8 cellular contexts compared by ENCODE assay signal in the genomic region with DNA sequence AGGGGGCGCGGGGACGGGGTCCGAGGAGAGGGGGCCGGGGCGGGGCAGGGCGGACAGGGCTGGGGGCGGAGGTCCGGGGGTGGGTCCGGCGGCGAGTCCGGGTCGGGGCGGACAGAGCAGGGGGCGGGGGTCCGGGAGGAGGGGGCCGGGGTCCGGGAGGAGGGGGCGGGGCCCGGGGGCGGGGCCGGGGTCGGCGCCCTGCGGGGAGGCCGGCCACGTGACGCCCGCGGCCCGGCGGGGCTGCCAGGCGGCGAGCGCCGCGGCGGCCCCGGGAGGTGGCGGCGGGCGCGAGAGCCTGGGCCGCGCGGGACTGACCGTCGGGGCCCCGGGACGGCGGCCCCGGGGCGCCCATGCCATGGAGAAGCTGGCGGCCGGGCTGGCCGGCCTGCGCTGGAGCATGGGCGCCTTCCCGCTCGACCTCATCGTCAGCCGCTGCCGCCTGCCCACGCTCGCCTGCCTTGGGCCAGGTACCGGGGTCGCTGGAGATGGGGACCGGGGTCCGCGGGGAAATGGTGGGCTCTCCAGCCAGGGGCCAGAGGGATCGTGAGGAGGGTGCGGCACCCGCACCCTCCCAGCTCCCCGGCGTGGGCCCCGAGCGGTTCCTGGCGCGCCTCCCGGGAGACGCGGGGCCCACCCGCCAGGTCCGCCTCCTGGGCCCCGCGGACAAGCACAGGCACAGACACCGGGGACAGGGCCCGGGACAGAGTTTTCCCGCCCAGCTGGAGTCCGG. TPM values are rescaled to one million over a fixed set of nuclear protein-coding genes. Genes with fewer than 3 reads are reported as not detected.
A peak's percentile ranks its signal among the peaks of the same experiment; 100 is the strongest.
DNase-seq lines count a peak whose midpoint lies in the region; ATAC-seq and TF ChIP-seq lines count a peak whose summit lies in the region.

A gene (plus strand): TSS at position 223 of the 730 bp plus-strand sequence. CDS start 133 bp downstream, at position 356.

- no peak for TF ChIP-seq EP300 in neural cell (conservative IDR thresholded peaks at IDR 0.05; ENCODE audit: poor library complexity, severe bottlenecking)

- no peak for TF ChIP-seq CTCF in CD8-positive, alpha-beta T cell (IDR thresholded peaks at IDR 0.05)
- TF ChIP-seq CTCF in LNCaP clone FGC (IDR thresholded peaks at IDR 0.05; ENCODE audit: control insufficient read depth, extremely low read depth, insufficient read depth) (no peak), neural cell (IDR thresholded peaks at IDR 0.05; ENCODE audit: poor library complexity, severe bottlenecking) (no peak)

- ATAC-seq in CD8-positive, alpha-beta T cell, result peak; percentile 39
- ATAC-seq in effector memory CD8-positive, alpha-beta T cell (replicated peaks), result peak; percentile 34
- no peak for ATAC-seq in HG03571 (IDR thresholded peaks at IDR 0.05; ENCODE audit: unreplicated experiment)
- no peak for ATAC-seq in HG02981 (IDR thresholded peaks at IDR 0.05; ENCODE audit: unreplicated experiment)
- no peak for ATAC-seq in HG03442 (IDR thresholded peaks at IDR 0.05; ENCODE audit: unreplicated experiment)

- peaks cover 14% of the 10 kb centered on the region for H3K79me2 ChIP-seq in neural cell (replicated peaks; ENCODE audit: insufficient read depth, low read length)

- no peak within 1 kb of the TSS for H3K27ac ChIP-seq in CD8-positive, alpha-beta T cell (ENCODE audit: low read depth, low read length)
- H3K27ac ChIP-seq in neural cell (ENCODE audit: low read length), result no peak within 1 kb of the TSS

- peak within 1 kb of the TSS; percentile 63 for H3K9ac ChIP-seq in neural cell (ENCODE audit: low read length)

- H3K27ac Mint-ChIP-seq in CD8-positive, alpha-beta T cell, result no peak within 1 kb of the TSS
- H3K27ac Mint-ChIP-seq in effector memory CD8-positive, alpha-beta T cell, result no peak within 1 kb of the TSS

- peak within 1 kb of the TSS; percentile 37 for H3K4me3 ChIP-seq in CD8-positive, alpha-beta T cell (ENCODE audit: low read depth, low read length)
- H3K4me3 ChIP-seq in LNCaP clone FGC (ENCODE audit: low read depth, low read length), result peak within 1 kb of the TSS; percentile 57
- peak within 1 kb of the TSS; percentile 73 for H3K4me3 ChIP-seq in neural cell (ENCODE audit: low read length)

- H3K4me1 ChIP-seq in CD8-positive, alpha-beta T cell (ENCODE audit: insufficient read depth, low read length), result peaks cover 5% of the 10 kb centered on the region

- DNase-seq in CD8-positive, alpha-beta T cell, result no peak
- no peak for DNase-seq in LNCaP clone FGC (ENCODE audit: low read depth)
- DNase-seq in effector memory CD8-positive, alpha-beta T cell, result no peak
- DNase-seq in NAMALWA (ENCODE audit: low spot score), result no peak

- H3K36me3 Mint-ChIP-seq in CD8-positive, alpha-beta T cell, result no peaks in the 10 kb centered on the region
- H3K36me3 Mint-ChIP-seq in effector memory CD8-positive, alpha-beta T cell (ENCODE audit: insufficient read depth), result peaks cover 3% of the 10 kb centered on the region

- no peaks in the 10 kb centered on the region for H3K36me3 ChIP-seq in CD8-positive, alpha-beta T cell (ENCODE audit: insufficient read depth, low read length)
- no peaks in the 10 kb centered on the region for H3K36me3 ChIP-seq in neural cell (ENCODE audit: insufficient read depth, low read length)

- CTCF ChIA-PET in CD8-positive, alpha-beta T cell (lab: Charles Lee), result interaction anchor here (1.2 to 2.8 kb wide), 2 partner anchors 10 to 12 kb away, joined by 4 to 10 read pairs; no protein-coding TSS in a partner anchor

- peak within 1 kb of the TSS; percentile 27 for H2AFZ ChIP-seq in neural cell (ENCODE audit: low read depth, low read length)

- H3K4me3 Mint-ChIP-seq in CD8-positive, alpha-beta T cell, result peak within 1 kb of the TSS; percentile 78
- peak within 1 kb of the TSS; percentile 83 to 87 for H3K4me3 Mint-ChIP-seq in effector memory CD8-positive, alpha-beta T cell

- no peaks in the 10 kb centered on the region for H4K20me1 ChIP-seq in neural cell (ENCODE audit: insufficient read depth)

- no peak within 1 kb of the TSS for H3K4me2 ChIP-seq in neural cell (ENCODE audit: low read length)

- H3F3A ChIP-seq in neural cell (ENCODE audit: insufficient read depth, low read length, poor library complexity, severe bottlenecking), result no peaks in the 10 kb centered on the region

- H3K9me2 ChIP-seq in neural cell (ENCODE audit: insufficient read depth, low read length), result no peaks in the 10 kb centered on the region

- peaks cover 11% of the 10 kb centered on the region for H3K4me1 Mint-ChIP-seq in CD8-positive, alpha-beta T cell (ENCODE audit: low read depth)
- H3K4me1 Mint-ChIP-seq in effector memory CD8-positive, alpha-beta T cell (ENCODE audit: low read depth in 2 of 2), result peaks cover 15 to 16% of the 10 kb centered on the region in 2 donors

- peaks cover 6% of the 10 kb centered on the region for H3K27me3 ChIP-seq in CD8-positive, alpha-beta T cell (ENCODE audit: insufficient read depth, low read length)
- H3K27me3 ChIP-seq in neural cell (ENCODE audit: insufficient read depth, low read depth, low read length), result peaks cover 10% of the 10 kb centered on the region

- TF ChIP-seq RAD21 in neural cell (conservative IDR thresholded peaks at IDR 0.05), result no peak

- POLR2A ChIA-PET in CD8-positive, alpha-beta T cell (lab: Charles Lee), result interaction anchor here (1.4 kb wide), 1 partner anchor 12 kb away, joined by 7 read pairs; no protein-coding TSS in a partner anchor

- no peaks in the 10 kb centered on the region for H3K9me3 Mint-ChIP-seq in CD8-positive, alpha-beta T cell
- H3K9me3 Mint-ChIP-seq in effector memory CD8-positive, alpha-beta T cell, result no peaks in the 10 kb centered on the region

- intact Hi-C loops in CD8-positive, alpha-beta T cell (cut with DNase I, micrococcal nuclease), result loop anchor here in 1 of 2 experiments (5.0 kb wide), 1 partner anchor 159 kb away; no protein-coding TSS in a partner anchor

- no peaks in the 10 kb centered on the region for H3K9me3 ChIP-seq in CD8-positive, alpha-beta T cell (ENCODE audit: low read length)
- H3K9me3 ChIP-seq in neural cell (ENCODE audit: low read length), result no peaks in the 10 kb centered on the region

- H3K27me3 Mint-ChIP-seq in CD8-positive, alpha-beta T cell (ENCODE audit: low read depth), result peaks cover 26% of the 10 kb centered on the region
- H3K27me3 Mint-ChIP-seq in effector memory CD8-positive, alpha-beta T cell, result peaks cover 36 to 72% of the 10 kb centered on the region in 2 donors

TF ChIP-seq in neural cell, 6 proteins besides CTCF, POLR2A, EP300 and RAD21:
- TF ChIP-seq EZH2 (IDR thresholded peaks at IDR 0.05; ENCODE audit: borderline replicate concordance, insufficient read depth, low read length, poor library complexity, severe bottlenecking), result no peak
- TF ChIP-seq SMC3 (conservative IDR thresholded peaks at IDR 0.05; ENCODE audit: poor library complexity), result no peak
- TF ChIP-seq TAF1 (IDR thresholded peaks at IDR 0.05; ENCODE audit: low read depth), result no peak
- peak; percentile 29 for TF ChIP-seq MXI1 (conservative IDR thresholded peaks at IDR 0.05; ENCODE audit: poor library complexity, severe bottlenecking)
- no peak for TF ChIP-seq POLR2AphosphoS5 (IDR thresholded peaks at IDR 0.05)
- TF ChIP-seq, protein P1, sequence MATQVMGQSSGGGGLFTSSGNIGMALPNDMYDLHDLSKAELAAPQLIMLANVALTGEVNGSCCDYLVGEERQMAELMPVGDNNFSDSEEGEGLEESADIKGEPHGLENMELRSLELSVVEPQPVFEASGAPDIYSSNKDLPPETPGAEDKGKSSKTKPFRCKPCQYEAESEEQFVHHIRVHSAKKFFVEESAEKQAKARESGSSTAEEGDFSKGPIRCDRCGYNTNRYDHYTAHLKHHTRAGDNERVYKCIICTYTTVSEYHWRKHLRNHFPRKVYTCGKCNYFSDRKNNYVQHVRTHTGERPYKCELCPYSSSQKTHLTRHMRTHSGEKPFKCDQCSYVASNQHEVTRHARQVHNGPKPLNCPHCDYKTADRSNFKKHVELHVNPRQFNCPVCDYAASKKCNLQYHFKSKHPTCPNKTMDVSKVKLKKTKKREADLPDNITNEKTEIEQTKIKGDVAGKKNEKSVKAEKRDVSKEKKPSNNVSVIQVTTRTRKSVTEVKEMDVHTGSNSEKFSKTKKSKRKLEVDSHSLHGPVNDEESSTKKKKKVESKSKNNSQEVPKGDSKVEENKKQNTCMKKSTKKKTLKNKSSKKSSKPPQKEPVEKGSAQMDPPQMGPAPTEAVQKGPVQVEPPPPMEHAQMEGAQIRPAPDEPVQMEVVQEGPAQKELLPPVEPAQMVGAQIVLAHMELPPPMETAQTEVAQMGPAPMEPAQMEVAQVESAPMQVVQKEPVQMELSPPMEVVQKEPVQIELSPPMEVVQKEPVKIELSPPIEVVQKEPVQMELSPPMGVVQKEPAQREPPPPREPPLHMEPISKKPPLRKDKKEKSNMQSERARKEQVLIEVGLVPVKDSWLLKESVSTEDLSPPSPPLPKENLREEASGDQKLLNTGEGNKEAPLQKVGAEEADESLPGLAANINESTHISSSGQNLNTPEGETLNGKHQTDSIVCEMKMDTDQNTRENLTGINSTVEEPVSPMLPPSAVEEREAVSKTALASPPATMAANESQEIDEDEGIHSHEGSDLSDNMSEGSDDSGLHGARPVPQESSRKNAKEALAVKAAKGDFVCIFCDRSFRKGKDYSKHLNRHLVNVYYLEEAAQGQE (IDR thresholded peaks at IDR 0.05; ENCODE audit: borderline replicate concordance), result no peak

RNA-seq across cellular contexts. Expression of the gene that starts here (rescaled TPM):
- total RNA-seq in CD8-positive, alpha-beta T cell, result 1 to 10 TPM; 2.5 to 4.8 TPM
- polyA plus RNA-seq in neural cell, result 3.2 and 3.9 TPM in 2 replicates
- polyA minus RNA-seq in neural cell, result 6.8 and 7.8 TPM in 2 replicates

Comparison
In these comparisons a context has a peak if more than half of its experiments do, and no peak if none do; other contexts are left out.
1. ATAC-seq: peak in CD8-positive, alpha-beta T cell (single experiment) and effector memory CD8-positive, alpha-beta T cell (single experiment); none in HG03571 (single experiment), HG02981 (single experiment) and HG03442 (single experiment).
2. Peak in every context shown above with its lines, with median percentiles within 50 percentile points of each other: H3K4me3 ChIP-seq.